Comparison of ENCODE assay signal across 18 cellular contexts in the genomic region with DNA sequence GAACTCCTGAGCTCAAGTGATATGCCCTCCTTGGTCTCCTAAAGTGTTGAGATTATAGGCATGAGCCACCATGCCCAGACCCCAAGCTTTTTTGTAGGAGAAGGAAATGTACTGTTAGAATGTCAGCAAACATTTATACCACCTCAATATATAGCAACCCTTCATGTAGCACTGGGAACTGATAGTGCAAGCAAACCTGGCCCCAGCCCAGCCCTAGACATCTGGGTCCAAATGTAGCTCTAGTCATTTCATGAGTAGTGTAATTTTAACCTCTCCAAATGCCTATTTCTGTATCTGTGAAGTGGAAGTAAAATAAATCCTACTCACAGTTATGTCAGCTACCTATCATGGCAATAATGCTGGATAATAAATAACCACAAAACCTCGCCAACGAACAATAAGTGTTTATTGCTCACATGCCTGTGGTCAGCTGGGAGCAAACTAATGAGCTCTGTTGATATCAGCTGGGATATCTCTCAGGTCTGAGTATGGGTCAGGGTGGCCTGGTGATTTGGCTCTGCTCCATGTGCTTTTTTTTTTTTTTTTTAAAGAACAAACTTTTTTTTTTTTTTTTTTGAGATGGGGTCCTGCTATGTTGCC.
DNase-seq lines count a peak whose midpoint lies in the region; ATAC-seq and TF ChIP-seq lines count a peak whose summit lies in the region.
"Had no signal": no experiment of that assay in that cellular context is flagged by ENCODE, and none has a peak within 500 bp of the region (broad histone marks: within the 10 kb centered on the region; RNA-seq: fewer than 3 reads in every experiment).

No MANE protein-coding gene starts in this region.

- POLR2A ChIA-PET in naive thymus-derived CD4-positive, alpha-beta T cell (lab: Charles Lee), result no interaction called here

- peak; percentile 11 for DNase-seq in DMS153 (lab: John Stamatoyannopoulos, UW)
- no peak for DNase-seq in DMS153 treated with DMSO at 0.1 percent for 48 hours (lab: John Stamatoyannopoulos, UW; ENCODE audit: unreplicated experiment)
- no peak for DNase-seq in left colon
- no peak for DNase-seq in naive thymus-derived CD4-positive, alpha-beta T cell
- no peak for DNase-seq in psoas muscle
- DNase-seq: AML-193; BE2C; CD4-positive, alpha-beta T cell; CD8-positive, alpha-beta memory T cell; DMS 273 treated with DMSO at 0.1 percent for 48 hours; GF-D8; H9 had no signal

- H3K9me3 Mint-ChIP-seq in naive thymus-derived CD4-positive, alpha-beta T cell, result peaks cover 2 to 20% (median 7%) of the 10 kb centered on the region in 11 donors

- no peak overlapping the region for H3K9ac ChIP-seq in OCI-LY3 (ENCODE audit: low read length)
- H3K9ac ChIP-seq: BLaER1 treated with 17β-estradiol and CSF1 and Interleukin-3, amounts not matched to agents 10 nM and 100 nM had no signal

- H3K4me1 ChIP-seq in OCI-LY3 (ENCODE audit: low read length), result peaks cover 26% of the 10 kb centered on the region
- no peaks in the 10 kb centered on the region for H3K4me1 ChIP-seq in naive thymus-derived CD4-positive, alpha-beta T cell (ENCODE audit: control insufficient read depth in 2 of 2, insufficient read depth in 2 of 2, low read length in 2 of 2)
- H3K4me1 ChIP-seq in psoas muscle, result no peaks in the 10 kb centered on the region
- H3K4me1 ChIP-seq: BE2C had no signal

- H3K36me3 ChIP-seq in OCI-LY3 (replicated peaks; ENCODE audit: low read depth, low read length) (peaks cover 9% of the 10 kb centered on the region), psoas muscle (ENCODE audit: insufficient read depth in 1 of 2, low read depth in 1 of 2) (no peaks in the 10 kb centered on the region)
- no peaks in the 10 kb centered on the region for H3K36me3 ChIP-seq in naive thymus-derived CD4-positive, alpha-beta T cell (ENCODE audit: control insufficient read depth in 2 of 3, insufficient read depth in 3 of 3, low read length in 3 of 3)
- H3K36me3 ChIP-seq: BE2C; BLaER1 treated with 17β-estradiol and CSF1 and Interleukin-3, amounts not matched to agents 10 nM and 100 nM had no signal

- H3K27ac Mint-ChIP-seq in naive thymus-derived CD4-positive, alpha-beta T cell, result no peak overlapping the region
- H3K27ac Mint-ChIP-seq: CD14-positive monocyte; CD4-positive, alpha-beta T cell; CD8-positive, alpha-beta memory T cell; GM23338; H9 had no signal

- H3K4me1 Mint-ChIP-seq in naive thymus-derived CD4-positive, alpha-beta T cell, result no peaks in the 10 kb centered on the region
- H3K4me1 Mint-ChIP-seq: CD8-positive, alpha-beta memory T cell; GM23338; H9 had no signal

- ATAC-seq in left colon (peak; percentile 72), psoas muscle (no peak)
- ATAC-seq in naive thymus-derived CD4-positive, alpha-beta T cell, result no peak
- ATAC-seq: GM23338, HCT116 had no signal

- CTCF ChIA-PET in naive thymus-derived CD4-positive, alpha-beta T cell (lab: Charles Lee), result no interaction called here

- intact Hi-C loops in left colon (cut with DNase I, micrococcal nuclease), result no loop called here
- intact Hi-C loops in naive thymus-derived CD4-positive, alpha-beta T cell (cut with micrococcal nuclease), result no loop called here
- intact Hi-C loops in psoas muscle (cut with DNase I), result no loop called here

- no peak overlapping the region for H3K27ac ChIP-seq in OCI-LY3 (ENCODE audit: low read length)
- H3K27ac ChIP-seq in naive thymus-derived CD4-positive, alpha-beta T cell (ENCODE audit: low read depth, low read length), result no peak overlapping the region
- H3K27ac ChIP-seq in psoas muscle, result no peak overlapping the region
- H3K27ac ChIP-seq: 22Rv1; BLaER1 treated with 17β-estradiol and CSF1 and Interleukin-3, amounts not matched to agents 10 nM and 100 nM had no signal

- H3K9me3 ChIP-seq in OCI-LY3 (ENCODE audit: insufficient read depth, low read length) (peaks cover 14% of the 10 kb centered on the region), psoas muscle (no peaks in the 10 kb centered on the region)
- H3K9me3 ChIP-seq in naive thymus-derived CD4-positive, alpha-beta T cell (ENCODE audit: control insufficient read depth in 2 of 3, low read length in 3 of 3), result no peaks in the 10 kb centered on the region
- H3K9me3 ChIP-seq: BE2C had no signal

- H3K4me3 Mint-ChIP-seq in naive thymus-derived CD4-positive, alpha-beta T cell, result no peak overlapping the region
- H3K4me3 Mint-ChIP-seq: CD14-positive monocyte; CD4-positive, alpha-beta T cell; CD8-positive, alpha-beta memory T cell; GM23338; H9 had no signal

- H4K20me1 ChIP-seq in OCI-LY3 (ENCODE audit: insufficient read depth, low read length), result no peaks in the 10 kb centered on the region
- H4K20me1 ChIP-seq: BLaER1 treated with 17β-estradiol and CSF1 and Interleukin-3, amounts not matched to agents 10 nM and 100 nM had no signal

- H3K27me3 Mint-ChIP-seq in naive thymus-derived CD4-positive, alpha-beta T cell, result peaks cover 0 to 39% (median 18%) of the 10 kb centered on the region in 5 donors

- H2AFZ ChIP-seq in OCI-LY3 (ENCODE audit: low read depth, low read length), result no peak overlapping the region
- H2AFZ ChIP-seq: GM23338 had no signal

- H3K27me3 ChIP-seq in OCI-LY3 (ENCODE audit: low read depth, low read length), result no peaks in the 10 kb centered on the region
- no peaks in the 10 kb centered on the region for H3K27me3 ChIP-seq in naive thymus-derived CD4-positive, alpha-beta T cell (ENCODE audit: control insufficient read depth in 2 of 2, insufficient read depth in 2 of 2, low read length in 2 of 2)
- no peaks in the 10 kb centered on the region for H3K27me3 ChIP-seq in psoas muscle (ENCODE audit: insufficient read depth in 3 of 3, low read length in 2 of 3)
- H3K27me3 ChIP-seq: BE2C; BLaER1 treated with 17β-estradiol and CSF1 and Interleukin-3, amounts not matched to agents 10 nM and 100 nM had no signal

- 0 out of 2 replicates have a peak overlapping the region, but pooled peaks have one; percentile 5 for H3K4me2 ChIP-seq in OCI-LY3 (ENCODE audit: low read length)
- H3K4me2 ChIP-seq: BLaER1 treated with 17β-estradiol and CSF1 and Interleukin-3, amounts not matched to agents 10 nM and 100 nM; GM23338 had no signal

- 89 to 93% (median 92%) methylated on average over 2 of the region's 2 CpGs for WGBS in psoas muscle, 3 donors

- TF ChIP-seq CTCF in OCI-LY3 (IDR thresholded peaks at IDR 0.05; ENCODE audit: low read depth, low read length), result no peak
- no peak for TF ChIP-seq CTCF in psoas muscle (IDR thresholded peaks at IDR 0.05)

- peaks cover 0 to 4% (median 0%) of the 10 kb centered on the region in 5 donors for H3K36me3 Mint-ChIP-seq in naive thymus-derived CD4-positive, alpha-beta T cell
- H3K36me3 Mint-ChIP-seq: CD14-positive monocyte; CD8-positive, alpha-beta memory T cell had no signal

- no peaks in the 10 kb centered on the region for H3K79me2 ChIP-seq in OCI-LY3 (ENCODE audit: low read length)

- no peak overlapping the region for H3K4me3 ChIP-seq in OCI-LY3 (ENCODE audit: low read length)
- H3K4me3 ChIP-seq in naive thymus-derived CD4-positive, alpha-beta T cell (ENCODE audit: low read length), result no peak overlapping the region
- no peak overlapping the region for H3K4me3 ChIP-seq in psoas muscle
- H3K4me3 ChIP-seq: BLaER1 treated with 17β-estradiol and CSF1 and Interleukin-3, amounts not matched to agents 10 nM and 100 nM; GM23338 had no signal
